ENCODE assay signal across 7 cellular contexts in the genomic region with DNA sequence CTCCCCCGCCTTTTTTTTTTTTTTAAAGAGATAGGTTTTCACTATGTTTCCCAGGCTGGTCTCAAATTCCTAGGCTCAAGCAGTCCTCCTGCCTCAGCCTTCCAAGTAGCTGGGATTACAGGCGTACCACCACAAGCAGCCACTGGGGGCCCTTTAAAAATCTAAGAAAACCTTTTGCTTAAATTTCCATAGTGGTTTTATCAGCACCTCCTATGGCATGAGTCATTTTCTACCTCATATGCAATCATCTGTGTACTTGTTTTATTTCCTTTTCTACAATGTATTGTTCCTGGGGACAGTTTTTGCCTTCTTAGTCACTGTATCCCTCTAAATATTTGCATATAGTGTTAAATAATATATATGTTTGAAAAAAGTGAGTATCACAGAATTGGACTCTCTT. TPM values are rescaled to one million over a fixed set of nuclear protein-coding genes. Genes with fewer than 3 reads are reported as not detected.
A peak's percentile ranks its signal among the peaks of the same experiment; 100 is the strongest.
DNase-seq lines count a peak whose midpoint lies in the region; ATAC-seq and TF ChIP-seq lines count a peak whose summit lies in the region.

No MANE protein-coding gene starts in this region.

- no peaks in the 10 kb centered on the region for H3K9me3 ChIP-seq in WERI-Rb-1 (ENCODE audit: severe bottlenecking)
- no peaks in the 10 kb centered on the region for H3K9me3 ChIP-seq in tibial artery

- H3K4me1 ChIP-seq in tibial artery: peaks cover 0 to 69% (median 11%) of the 10 kb centered on the region in 4 donors

- H3K4me3 ChIP-seq in WERI-Rb-1 (ENCODE audit: low read depth, low read length) (no peak overlapping the region), epithelial cell of proximal tubule (ENCODE audit: low read depth, low read length) (no peak overlapping the region), tibial artery (no peak overlapping the region)

- peak; percentile 53 for ATAC-seq in GM18511 (IDR thresholded peaks at IDR 0.05; ENCODE audit: unreplicated experiment)
- ATAC-seq in HG03039 (IDR thresholded peaks at IDR 0.05; ENCODE audit: unreplicated experiment): no peak

- peak; percentile 28 for DNase-seq in HuH-7.5 (ENCODE audit: low spot score)
- peak; percentile 36 for DNase-seq in WERI-Rb-1
- peak; percentile 25 for DNase-seq in epithelial cell of proximal tubule (ENCODE audit: low read depth)
- DNase-seq in stimulated activated CD4-positive, alpha-beta T cell treated with anti-CD3 and anti-CD28 coated beads, Interleukin-1b, Interleukin-23, amount 100 ng/mL, for 4 hours (ENCODE audit: low read depth in 2 of 2): peak; percentile 26 to 27
- DNase-seq in tibial artery: no peak

- H3K27ac ChIP-seq in WERI-Rb-1 (no peak overlapping the region), tibial artery (no peak overlapping the region)

- intact Hi-C loops in tibial artery (cut with DNase I; ENCODE audit: low total_unique reads): no loop called here

- TF ChIP-seq CTCF in WERI-Rb-1 (IDR thresholded peaks at IDR 0.05; ENCODE audit: low read depth, low read length) (peak; percentile 34; the same call in 1 of the 2 replicates), epithelial cell of proximal tubule (conservative IDR thresholded peaks at IDR 0.05; ENCODE audit: low read depth, low read length) (peak; percentile 50), tibial artery (IDR thresholded peaks at IDR 0.05) (no peak)

- H3K36me3 ChIP-seq in WERI-Rb-1: peaks cover 4% of the 10 kb centered on the region; the same call in 1 of the 2 replicates
- no peaks in the 10 kb centered on the region for H3K36me3 ChIP-seq in tibial artery

- H3K27me3 ChIP-seq in WERI-Rb-1 (ENCODE audit: insufficient read depth, low read depth, severe bottlenecking): no peaks in the 10 kb centered on the region
- no peaks in the 10 kb centered on the region for H3K27me3 ChIP-seq in tibial artery

RNA-seq across cellular contexts. Expression of a gene that starts 29.2 kb away (rescaled TPM):
- 37.8 and 43.6 TPM in 2 replicates for total RNA-seq in epithelial cell of proximal tubule

Comparison
In these comparisons a context has a peak if more than half of its experiments do, and no peak if none do; other contexts are left out.
1. DNase-seq: peak in HuH-7.5 (single experiment), WERI-Rb-1 (single experiment), epithelial cell of proximal tubule (single experiment) and stimulated activated CD4-positive, alpha-beta T cell treated with anti-CD3 and anti-CD28 coated beads, Interleukin-1b, Interleukin-23, amount 100 ng/mL, for 4 hours (2 of 2); none in tibial artery (0 of 2).
2. CTCF ChIP-seq: peak in WERI-Rb-1 (single experiment) and epithelial cell of proximal tubule (single experiment); none in tibial artery (0 of 2).